1 cellular context compared by ENCODE assay signal in genomic region chr10:127918570-127918969, GRCh38.
TF ChIP-seq lines count a peak whose summit lies in the region.

No MANE protein-coding gene starts in this region.

TF ChIP-seq in HepG2, 621 proteins besides CTCF, POLR2A, EP300 and RAD21:
- TF ChIP-seq NFKBIZ (CRISPR knock-in tag; IDR thresholded peaks at IDR 0.05) (no peak), MED13 (CRISPR knock-in tag; IDR thresholded peaks at IDR 0.05) (no peak), XRCC5 (optimal IDR thresholded peaks at IDR 0.05; ENCODE audit: low read length) (no peak), ZNF44 (CRISPR knock-in tag; IDR thresholded peaks at IDR 0.05) (no peak), FOXP4 (CRISPR knock-in tag; IDR thresholded peaks at IDR 0.05) (no peak), ZBTB34 (CRISPR knock-in tag; IDR thresholded peaks at IDR 0.05) (no peak)
